Comparison of ENCODE assay signal across 1 cellular context in genomic region chr20:35953411-35954199, GRCh38.
TF ChIP-seq lines count a peak whose summit lies in the region.

No MANE protein-coding gene starts in this region.

TF ChIP-seq in WTC11, 78 proteins besides CTCF, POLR2A, EP300 and RAD21 (continued from another document and continues in another):
- TF ChIP-seq TEAD4 (CRISPR knock-in tag; IDR thresholded peaks at IDR 0.05) = no peak; the same call in 1 of the 2 replicates
- TF ChIP-seq, protein P1, sequence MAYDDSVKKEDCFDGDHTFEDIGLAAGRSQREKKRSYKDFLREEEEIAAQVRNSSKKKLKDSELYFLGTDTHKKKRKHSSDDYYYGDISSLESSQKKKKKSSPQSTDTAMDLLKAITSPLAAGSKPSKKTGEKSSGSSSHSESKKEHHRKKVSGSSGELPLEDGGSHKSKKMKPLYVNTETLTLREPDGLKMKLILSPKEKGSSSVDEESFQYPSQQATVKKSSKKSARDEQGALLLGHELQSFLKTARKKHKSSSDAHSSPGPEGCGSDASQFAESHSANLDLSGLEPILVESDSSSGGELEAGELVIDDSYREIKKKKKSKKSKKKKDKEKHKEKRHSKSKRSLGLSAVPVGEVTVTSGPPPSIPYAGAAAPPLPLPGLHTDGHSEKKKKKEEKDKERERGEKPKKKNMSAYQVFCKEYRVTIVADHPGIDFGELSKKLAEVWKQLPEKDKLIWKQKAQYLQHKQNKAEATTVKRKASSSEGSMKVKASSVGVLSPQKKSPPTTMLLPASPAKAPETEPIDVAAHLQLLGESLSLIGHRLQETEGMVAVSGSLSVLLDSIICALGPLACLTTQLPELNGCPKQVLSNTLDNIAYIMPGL (CRISPR knock-in tag; IDR thresholded peaks at IDR 0.05) = no peak
- TF ChIP-seq, protein P2, sequence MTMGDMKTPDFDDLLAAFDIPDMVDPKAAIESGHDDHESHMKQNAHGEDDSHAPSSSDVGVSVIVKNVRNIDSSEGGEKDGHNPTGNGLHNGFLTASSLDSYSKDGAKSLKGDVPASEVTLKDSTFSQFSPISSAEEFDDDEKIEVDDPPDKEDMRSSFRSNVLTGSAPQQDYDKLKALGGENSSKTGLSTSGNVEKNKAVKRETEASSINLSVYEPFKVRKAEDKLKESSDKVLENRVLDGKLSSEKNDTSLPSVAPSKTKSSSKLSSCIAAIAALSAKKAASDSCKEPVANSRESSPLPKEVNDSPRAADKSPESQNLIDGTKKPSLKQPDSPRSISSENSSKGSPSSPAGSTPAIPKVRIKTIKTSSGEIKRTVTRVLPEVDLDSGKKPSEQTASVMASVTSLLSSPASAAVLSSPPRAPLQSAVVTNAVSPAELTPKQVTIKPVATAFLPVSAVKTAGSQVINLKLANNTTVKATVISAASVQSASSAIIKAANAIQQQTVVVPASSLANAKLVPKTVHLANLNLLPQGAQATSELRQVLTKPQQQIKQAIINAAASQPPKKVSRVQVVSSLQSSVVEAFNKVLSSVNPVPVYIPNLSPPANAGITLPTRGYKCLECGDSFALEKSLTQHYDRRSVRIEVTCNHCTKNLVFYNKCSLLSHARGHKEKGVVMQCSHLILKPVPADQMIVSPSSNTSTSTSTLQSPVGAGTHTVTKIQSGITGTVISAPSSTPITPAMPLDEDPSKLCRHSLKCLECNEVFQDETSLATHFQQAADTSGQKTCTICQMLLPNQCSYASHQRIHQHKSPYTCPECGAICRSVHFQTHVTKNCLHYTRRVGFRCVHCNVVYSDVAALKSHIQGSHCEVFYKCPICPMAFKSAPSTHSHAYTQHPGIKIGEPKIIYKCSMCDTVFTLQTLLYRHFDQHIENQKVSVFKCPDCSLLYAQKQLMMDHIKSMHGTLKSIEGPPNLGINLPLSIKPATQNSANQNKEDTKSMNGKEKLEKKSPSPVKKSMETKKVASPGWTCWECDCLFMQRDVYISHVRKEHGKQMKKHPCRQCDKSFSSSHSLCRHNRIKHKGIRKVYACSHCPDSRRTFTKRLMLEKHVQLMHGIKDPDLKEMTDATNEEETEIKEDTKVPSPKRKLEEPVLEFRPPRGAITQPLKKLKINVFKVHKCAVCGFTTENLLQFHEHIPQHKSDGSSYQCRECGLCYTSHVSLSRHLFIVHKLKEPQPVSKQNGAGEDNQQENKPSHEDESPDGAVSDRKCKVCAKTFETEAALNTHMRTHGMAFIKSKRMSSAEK (CRISPR knock-in tag; IDR thresholded peaks at IDR 0.05; ENCODE audit: borderline replicate concordance) = no peak
- no peak for TF ChIP-seq ZNF138 (CRISPR knock-in tag; conservative IDR thresholded peaks at IDR 0.05)
- no peak for TF ChIP-seq ZNF512 (CRISPR knock-in tag; IDR thresholded peaks at IDR 0.05; ENCODE audit: borderline replicate concordance)
- peak; percentile 65; the same call in 1 of the 2 replicates for TF ChIP-seq E2F5 (CRISPR knock-in tag; IDR thresholded peaks at IDR 0.05)
- TF ChIP-seq SMAD4 (CRISPR knock-in tag; IDR thresholded peaks at IDR 0.05) = peak; percentile 42; the same call in 1 of the 2 replicates
- no peak for TF ChIP-seq NR3C1 (CRISPR knock-in tag; conservative IDR thresholded peaks at IDR 0.05; ENCODE audit: low read depth)
- TF ChIP-seq FOXJ3 (CRISPR knock-in tag; IDR thresholded peaks at IDR 0.05; ENCODE audit: borderline replicate concordance) = no peak
- TF ChIP-seq ZNF219 (CRISPR knock-in tag; IDR thresholded peaks at IDR 0.05; ENCODE audit: borderline replicate concordance) = 0 out of 2 replicates have a peak, but pooled peaks have one; percentile 47
- TF ChIP-seq, protein P3, sequence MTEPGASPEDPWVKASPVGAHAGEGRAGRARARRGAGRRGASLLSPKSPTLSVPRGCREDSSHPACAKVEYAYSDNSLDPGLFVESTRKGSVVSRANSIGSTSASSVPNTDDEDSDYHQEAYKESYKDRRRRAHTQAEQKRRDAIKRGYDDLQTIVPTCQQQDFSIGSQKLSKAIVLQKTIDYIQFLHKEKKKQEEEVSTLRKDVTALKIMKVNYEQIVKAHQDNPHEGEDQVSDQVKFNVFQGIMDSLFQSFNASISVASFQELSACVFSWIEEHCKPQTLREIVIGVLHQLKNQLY (CRISPR knock-in tag; IDR thresholded peaks at IDR 0.05) = 0 out of 2 replicates have a peak, but pooled peaks have one; percentile 60
- TF ChIP-seq SOX15 (CRISPR knock-in tag; IDR thresholded peaks at IDR 0.05) = no peak
- no peak for TF ChIP-seq MYBL2 (CRISPR knock-in tag; IDR thresholded peaks at IDR 0.05)
- TF ChIP-seq, protein P4, sequence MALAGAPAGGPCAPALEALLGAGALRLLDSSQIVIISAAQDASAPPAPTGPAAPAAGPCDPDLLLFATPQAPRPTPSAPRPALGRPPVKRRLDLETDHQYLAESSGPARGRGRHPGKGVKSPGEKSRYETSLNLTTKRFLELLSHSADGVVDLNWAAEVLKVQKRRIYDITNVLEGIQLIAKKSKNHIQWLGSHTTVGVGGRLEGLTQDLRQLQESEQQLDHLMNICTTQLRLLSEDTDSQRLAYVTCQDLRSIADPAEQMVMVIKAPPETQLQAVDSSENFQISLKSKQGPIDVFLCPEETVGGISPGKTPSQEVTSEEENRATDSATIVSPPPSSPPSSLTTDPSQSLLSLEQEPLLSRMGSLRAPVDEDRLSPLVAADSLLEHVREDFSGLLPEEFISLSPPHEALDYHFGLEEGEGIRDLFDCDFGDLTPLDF (CRISPR knock-in tag; IDR thresholded peaks at IDR 0.05) = no peak
- no peak for TF ChIP-seq EMX1 (CRISPR knock-in tag; IDR thresholded peaks at IDR 0.05)
- TF ChIP-seq ESRRA (CRISPR knock-in tag; IDR thresholded peaks at IDR 0.05; ENCODE audit: borderline replicate concordance) = peak; percentile 91; the same call in 1 of the 2 replicates
- TF ChIP-seq ZNF281 (CRISPR knock-in tag; IDR thresholded peaks at IDR 0.05) = no peak
- no peak for TF ChIP-seq JAZF1 (CRISPR knock-in tag; IDR thresholded peaks at IDR 0.05)
- no peak for TF ChIP-seq HMGA2 (CRISPR knock-in tag; IDR thresholded peaks at IDR 0.05)
- no peak for TF ChIP-seq NR1H2 (CRISPR knock-in tag; IDR thresholded peaks at IDR 0.05)
- TF ChIP-seq, protein P5, sequence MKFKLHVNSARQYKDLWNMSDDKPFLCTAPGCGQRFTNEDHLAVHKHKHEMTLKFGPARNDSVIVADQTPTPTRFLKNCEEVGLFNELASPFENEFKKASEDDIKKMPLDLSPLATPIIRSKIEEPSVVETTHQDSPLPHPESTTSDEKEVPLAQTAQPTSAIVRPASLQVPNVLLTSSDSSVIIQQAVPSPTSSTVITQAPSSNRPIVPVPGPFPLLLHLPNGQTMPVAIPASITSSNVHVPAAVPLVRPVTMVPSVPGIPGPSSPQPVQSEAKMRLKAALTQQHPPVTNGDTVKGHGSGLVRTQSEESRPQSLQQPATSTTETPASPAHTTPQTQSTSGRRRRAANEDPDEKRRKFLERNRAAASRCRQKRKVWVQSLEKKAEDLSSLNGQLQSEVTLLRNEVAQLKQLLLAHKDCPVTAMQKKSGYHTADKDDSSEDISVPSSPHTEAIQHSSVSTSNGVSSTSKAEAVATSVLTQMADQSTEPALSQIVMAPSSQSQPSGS (CRISPR knock-in tag; IDR thresholded peaks at IDR 0.05; ENCODE audit: borderline replicate concordance, low read depth) = no peak
- TF ChIP-seq SMAD3 (CRISPR knock-in tag; IDR thresholded peaks at IDR 0.05; ENCODE audit: borderline replicate concordance) = no peak
- peak; percentile 81; the same call in 1 of the 2 replicates for TF ChIP-seq RELA (CRISPR knock-in tag; IDR thresholded peaks at IDR 0.05; ENCODE audit: borderline replicate concordance)
- no peak for TF ChIP-seq ZNF671 (CRISPR knock-in tag; IDR thresholded peaks at IDR 0.05)
- TF ChIP-seq PRDM15 (CRISPR knock-in tag; IDR thresholded peaks at IDR 0.05) = no peak
- TF ChIP-seq ZNF416 (CRISPR knock-in tag; IDR thresholded peaks at IDR 0.05) = no peak
- TF ChIP-seq NR2C2 (CRISPR knock-in tag; IDR thresholded peaks at IDR 0.05) = no peak
- TF ChIP-seq, protein P6, sequence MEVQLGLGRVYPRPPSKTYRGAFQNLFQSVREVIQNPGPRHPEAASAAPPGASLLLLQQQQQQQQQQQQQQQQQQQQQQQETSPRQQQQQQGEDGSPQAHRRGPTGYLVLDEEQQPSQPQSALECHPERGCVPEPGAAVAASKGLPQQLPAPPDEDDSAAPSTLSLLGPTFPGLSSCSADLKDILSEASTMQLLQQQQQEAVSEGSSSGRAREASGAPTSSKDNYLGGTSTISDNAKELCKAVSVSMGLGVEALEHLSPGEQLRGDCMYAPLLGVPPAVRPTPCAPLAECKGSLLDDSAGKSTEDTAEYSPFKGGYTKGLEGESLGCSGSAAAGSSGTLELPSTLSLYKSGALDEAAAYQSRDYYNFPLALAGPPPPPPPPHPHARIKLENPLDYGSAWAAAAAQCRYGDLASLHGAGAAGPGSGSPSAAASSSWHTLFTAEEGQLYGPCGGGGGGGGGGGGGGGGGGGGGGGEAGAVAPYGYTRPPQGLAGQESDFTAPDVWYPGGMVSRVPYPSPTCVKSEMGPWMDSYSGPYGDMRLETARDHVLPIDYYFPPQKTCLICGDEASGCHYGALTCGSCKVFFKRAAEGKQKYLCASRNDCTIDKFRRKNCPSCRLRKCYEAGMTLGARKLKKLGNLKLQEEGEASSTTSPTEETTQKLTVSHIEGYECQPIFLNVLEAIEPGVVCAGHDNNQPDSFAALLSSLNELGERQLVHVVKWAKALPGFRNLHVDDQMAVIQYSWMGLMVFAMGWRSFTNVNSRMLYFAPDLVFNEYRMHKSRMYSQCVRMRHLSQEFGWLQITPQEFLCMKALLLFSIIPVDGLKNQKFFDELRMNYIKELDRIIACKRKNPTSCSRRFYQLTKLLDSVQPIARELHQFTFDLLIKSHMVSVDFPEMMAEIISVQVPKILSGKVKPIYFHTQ (CRISPR knock-in tag; IDR thresholded peaks at IDR 0.05) = no peak
- no peak for TF ChIP-seq IRF2 (CRISPR knock-in tag; IDR thresholded peaks at IDR 0.05; ENCODE audit: borderline replicate concordance, low read depth)
- TF ChIP-seq TCF7 (CRISPR knock-in tag; IDR thresholded peaks at IDR 0.05; ENCODE audit: low read depth) = no peak
- TF ChIP-seq ZBTB43 (CRISPR knock-in tag; IDR thresholded peaks at IDR 0.05) = no peak
- no peak for TF ChIP-seq FOXP1 (CRISPR knock-in tag; IDR thresholded peaks at IDR 0.05; ENCODE audit: borderline replicate concordance)
